ENCODE assay signal across 1 cellular context in genomic region chr9:2817987-2818386, GRCh38.
TF ChIP-seq lines count a peak whose summit lies in the region.

No MANE protein-coding gene starts in this region.

TF ChIP-seq in HepG2, 621 proteins besides CTCF, POLR2A, EP300 and RAD21:
- TF ChIP-seq HNF1B (CRISPR knock-in tag; IDR thresholded peaks at IDR 0.05) (no peak), GTF2F1 (IDR thresholded peaks at IDR 0.05; ENCODE audit: low read length) (no peak), SOX5 (CRISPR knock-in tag; IDR thresholded peaks at IDR 0.05; ENCODE audit: borderline replicate concordance) (no peak), HOXA7 (CRISPR knock-in tag; IDR thresholded peaks at IDR 0.05) (no peak), CBX1 (IDR thresholded peaks at IDR 0.05; ENCODE audit: low read depth) (no peak), ZZZ3 (CRISPR knock-in tag; IDR thresholded peaks at IDR 0.05; ENCODE audit: borderline replicate concordance) (no peak), NR2C2 (CRISPR knock-in tag; IDR thresholded peaks at IDR 0.05; ENCODE audit: borderline replicate concordance) (no peak), PHF20 (CRISPR knock-in tag; IDR thresholded peaks at IDR 0.05) (no peak), ZBTB44 (CRISPR knock-in tag; IDR thresholded peaks at IDR 0.05) (no peak), ZNF207 (IDR thresholded peaks at IDR 0.05; ENCODE audit: borderline replicate concordance) (no peak), EHMT2 (IDR thresholded peaks at IDR 0.05; ENCODE audit: borderline replicate concordance, low read depth, low read length) (no peak), RBAK (CRISPR knock-in tag; IDR thresholded peaks at IDR 0.05) (no peak)
- TF ChIP-seq, protein P1, sequence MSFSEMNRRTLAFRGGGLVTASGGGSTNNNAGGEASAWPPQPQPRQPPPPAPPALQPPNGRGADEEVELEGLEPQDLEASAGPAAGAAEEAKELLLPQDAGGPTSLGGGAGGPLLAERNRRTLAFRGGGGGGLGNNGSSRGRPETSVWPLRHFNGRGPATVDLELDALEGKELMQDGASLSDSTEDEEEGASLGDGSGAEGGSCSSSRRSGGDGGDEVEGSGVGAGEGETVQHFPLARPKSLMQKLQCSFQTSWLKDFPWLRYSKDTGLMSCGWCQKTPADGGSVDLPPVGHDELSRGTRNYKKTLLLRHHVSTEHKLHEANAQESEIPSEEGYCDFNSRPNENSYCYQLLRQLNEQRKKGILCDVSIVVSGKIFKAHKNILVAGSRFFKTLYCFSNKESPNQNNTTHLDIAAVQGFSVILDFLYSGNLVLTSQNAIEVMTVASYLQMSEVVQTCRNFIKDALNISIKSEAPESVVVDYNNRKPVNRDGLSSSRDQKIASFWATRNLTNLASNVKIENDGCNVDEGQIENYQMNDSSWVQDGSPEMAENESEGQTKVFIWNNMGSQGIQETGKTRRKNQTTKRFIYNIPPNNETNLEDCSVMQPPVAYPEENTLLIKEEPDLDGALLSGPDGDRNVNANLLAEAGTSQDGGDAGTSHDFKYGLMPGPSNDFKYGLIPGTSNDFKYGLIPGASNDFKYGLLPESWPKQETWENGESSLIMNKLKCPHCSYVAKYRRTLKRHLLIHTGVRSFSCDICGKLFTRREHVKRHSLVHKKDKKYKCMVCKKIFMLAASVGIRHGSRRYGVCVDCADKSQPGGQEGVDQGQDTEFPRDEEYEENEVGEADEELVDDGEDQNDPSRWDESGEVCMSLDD (CRISPR knock-in tag; IDR thresholded peaks at IDR 0.05; ENCODE audit: borderline replicate concordance): no peak
- TF ChIP-seq, protein P2, sequence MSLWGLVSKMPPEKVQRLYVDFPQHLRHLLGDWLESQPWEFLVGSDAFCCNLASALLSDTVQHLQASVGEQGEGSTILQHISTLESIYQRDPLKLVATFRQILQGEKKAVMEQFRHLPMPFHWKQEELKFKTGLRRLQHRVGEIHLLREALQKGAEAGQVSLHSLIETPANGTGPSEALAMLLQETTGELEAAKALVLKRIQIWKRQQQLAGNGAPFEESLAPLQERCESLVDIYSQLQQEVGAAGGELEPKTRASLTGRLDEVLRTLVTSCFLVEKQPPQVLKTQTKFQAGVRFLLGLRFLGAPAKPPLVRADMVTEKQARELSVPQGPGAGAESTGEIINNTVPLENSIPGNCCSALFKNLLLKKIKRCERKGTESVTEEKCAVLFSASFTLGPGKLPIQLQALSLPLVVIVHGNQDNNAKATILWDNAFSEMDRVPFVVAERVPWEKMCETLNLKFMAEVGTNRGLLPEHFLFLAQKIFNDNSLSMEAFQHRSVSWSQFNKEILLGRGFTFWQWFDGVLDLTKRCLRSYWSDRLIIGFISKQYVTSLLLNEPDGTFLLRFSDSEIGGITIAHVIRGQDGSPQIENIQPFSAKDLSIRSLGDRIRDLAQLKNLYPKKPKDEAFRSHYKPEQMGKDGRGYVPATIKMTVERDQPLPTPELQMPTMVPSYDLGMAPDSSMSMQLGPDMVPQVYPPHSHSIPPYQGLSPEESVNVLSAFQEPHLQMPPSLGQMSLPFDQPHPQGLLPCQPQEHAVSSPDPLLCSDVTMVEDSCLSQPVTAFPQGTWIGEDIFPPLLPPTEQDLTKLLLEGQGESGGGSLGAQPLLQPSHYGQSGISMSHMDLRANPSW (CRISPR knock-in tag; IDR thresholded peaks at IDR 0.05; ENCODE audit: borderline replicate concordance): no peak
